27 cellular contexts compared by ENCODE assay signal in genomic region chr20:10462516-10462915, GRCh38. TPM values are rescaled to one million over a fixed set of nuclear protein-coding genes. Genes with fewer than 3 reads are reported as not detected.
DNase-seq lines count a peak whose midpoint lies in the region; FAIRE-seq and TF ChIP-seq lines count a peak whose summit lies in the region.
"Had no signal": no experiment of that assay in that cellular context is flagged by ENCODE, and none has a peak within 500 bp of the region (broad histone marks: within the 10 kb centered on the region; RNA-seq: fewer than 3 reads in every experiment).

No MANE protein-coding gene starts in this region.

- intact Hi-C loops in MCF 10A (cut with micrococcal nuclease), result loop anchor here (10.0 kb wide), 1 partner anchor 742 kb away; no protein-coding TSS in a partner anchor
- intact Hi-C loops in mammary epithelial cell (cut with micrococcal nuclease), result no loop called here

- H3K4me3 Mint-ChIP-seq in MCF 10A (ENCODE audit: unreplicated experiment), result no peak overlapping the region
- H3K4me3 Mint-ChIP-seq in astrocyte (ENCODE audit: unreplicated experiment), result no peak overlapping the region
- H3K4me3 Mint-ChIP-seq: CD4-positive, CD25-positive, alpha-beta regulatory T cell had no signal

- no peak for TF ChIP-seq CTCF in MCF 10A (IDR thresholded peaks at IDR 0.05; ENCODE audit: unreplicated experiment)
- TF ChIP-seq CTCF in mammary epithelial cell (conservative IDR thresholded peaks at IDR 0.05 in 1 of 2, IDR thresholded peaks at IDR 0.05 in 1 of 2; ENCODE audit: extremely low read depth in 1 of 2, insufficient read depth in 1 of 2, low read depth in 1 of 2, low read length in 2 of 2), result no peak
- TF ChIP-seq CTCF in astrocyte (IDR thresholded peaks at IDR 0.05; ENCODE audit: insufficient read depth, low read depth, low read length), result no peak
- TF ChIP-seq CTCF in RWPE1 (conservative IDR thresholded peaks at IDR 0.05; ENCODE audit: low read depth), result no peak

- in situ Hi-C loops in mammary epithelial cell (cut with MboI; ENCODE audit: low sequenced_read_pairs in 2 of 2), result loop anchor here (25.0 kb wide), 3 partner anchors 175 to 1075 kb away; no protein-coding TSS in a partner anchor

- no TSS peak for BruUV-seq in MCF 10A (replicated peaks; lab: Mats Ljungman, UMichigan)
- no TSS peak for BruUV-seq in mammary epithelial cell (replicated peaks; lab: Mats Ljungman, UMichigan)

- dilution Hi-C loops in mammary epithelial cell (cut with HindIII; ENCODE audit: low sequenced_read_pairs), result no loop called here

- no peaks in the 10 kb centered on the region for H3K27me3 ChIP-seq in mammary epithelial cell (ENCODE audit: insufficient read depth, low read length)
- H3K27me3 ChIP-seq in astrocyte (ENCODE audit: insufficient read depth, low read length), result no peaks in the 10 kb centered on the region

- DNase-seq in MCF 10A (ENCODE audit: unreplicated experiment) (no peak), mammary epithelial cell (no peak), HCEC 1CT (peak; percentile 29), astrocyte (ENCODE audit: low read depth) (no peak), lung microvascular endothelial cell (ENCODE audit: low read depth in 2 of 2) (peak; percentile 17 to 38), RWPE1 (ENCODE audit: low spot score) (no peak), RKO (ENCODE audit: low spot score) (no peak)
- DNase-seq in activated CD8-positive, alpha-beta memory T cell treated with anti-CD3 and anti-CD28 coated beads, Interleukin-2, amount 50 U/mL, for 4 hours, result no peak
- DNase-seq: ACHN; CD4-positive, CD25-positive, alpha-beta regulatory T cell; DMS53; GF-D8; Karpas-422; MV-4-11; NCI-H1105; NCI-H1436 treated with DMSO at 0.1 percent for 48 hours; NCI-H2029; NCI-H446 treated with DMSO at 0.1 percent for 48 hours; NCI-H526; NCI-H82; NK-92 treated with Interleukin-12 subunit alpha and Interleukin-12 subunit beta, amount 100 ng/mL, for 24 hours; PC-3; RPMI8226; SHP77 had no signal

- H3K4me1 ChIP-seq in mammary epithelial cell (ENCODE audit: insufficient read depth, low read length), result no peaks in the 10 kb centered on the region
- H3K4me1 ChIP-seq in astrocyte (ENCODE audit: insufficient read depth, low read length), result peaks cover 3% of the 10 kb centered on the region

- peaks cover 22% of the 10 kb centered on the region for H3K9me3 Mint-ChIP-seq in MCF 10A (ENCODE audit: unreplicated experiment)
- H3K9me3 Mint-ChIP-seq in astrocyte (ENCODE audit: unreplicated experiment), result peaks cover 6% of the 10 kb centered on the region

- H3K27ac ChIP-seq in mammary epithelial cell (ENCODE audit: insufficient read depth, low read depth, low read length), result no peak overlapping the region
- no peak overlapping the region for H3K27ac ChIP-seq in astrocyte (ENCODE audit: low read depth, low read length)
- H3K27ac ChIP-seq in RWPE1, result no peak overlapping the region
- H3K27ac ChIP-seq: 22Rv1 had no signal

- H3K36me3 ChIP-seq in mammary epithelial cell (ENCODE audit: insufficient read depth, low read length) (no peaks in the 10 kb centered on the region), astrocyte (ENCODE audit: insufficient read depth, low read length) (no peaks in the 10 kb centered on the region)

- H3K27me3 Mint-ChIP-seq in MCF 10A (ENCODE audit: insufficient read depth, unreplicated experiment) (no peaks in the 10 kb centered on the region), astrocyte (ENCODE audit: low read depth, unreplicated experiment) (no peaks in the 10 kb centered on the region)
- H3K27me3 Mint-ChIP-seq: CD4-positive, CD25-positive, alpha-beta regulatory T cell had no signal

- FAIRE-seq in astrocyte (lab: Jason Lieb, UNC), result peak; percentile 47
- FAIRE-seq: GM12892, H1 had no signal

- H2AFZ ChIP-seq in mammary epithelial cell (ENCODE audit: low read depth, low read length) (no peak overlapping the region), astrocyte (ENCODE audit: low read depth, low read length) (no peak overlapping the region)

- H3K4me3 ChIP-seq in mammary epithelial cell (replicated peaks in 1 of 3; ENCODE audit: insufficient read depth in 1 of 3, low read depth in 2 of 3, low read length in 3 of 3) (no peak overlapping the region), astrocyte (ENCODE audit: insufficient read depth, low read depth, low read length) (no peak overlapping the region)

- POLR2A ChIA-PET in MCF 10A (lab: Yijun Ruan, JAX) (interaction anchor here (0.6 to 1.6 kb wide), 4 partner anchors 9 to 212 kb away, joined by 3 to 5 read pairs (median 4); partner anchors contain the start of genes JAG1 and MKKS), RWPE1 (lab: Yijun Ruan, JAX; ENCODE audit: low non-redundant PET) (no interaction called here)

- no peaks in the 10 kb centered on the region for H4K20me1 ChIP-seq in mammary epithelial cell (ENCODE audit: insufficient read depth, low read length)
- no peaks in the 10 kb centered on the region for H4K20me1 ChIP-seq in astrocyte (ENCODE audit: insufficient read depth, low read length)

- H3K79me2 ChIP-seq in mammary epithelial cell (ENCODE audit: insufficient read depth, low read length) (peaks cover 29% of the 10 kb centered on the region), astrocyte (ENCODE audit: insufficient read depth, low read length) (no peaks in the 10 kb centered on the region)

- peaks cover 11% of the 10 kb centered on the region for H3K36me3 Mint-ChIP-seq in MCF 10A (ENCODE audit: insufficient read depth, unreplicated experiment)
- H3K36me3 Mint-ChIP-seq in astrocyte (ENCODE audit: low read depth, unreplicated experiment), result peaks cover 6% of the 10 kb centered on the region

- H3K4me1 Mint-ChIP-seq in MCF 10A (ENCODE audit: insufficient read depth, unreplicated experiment) (no peaks in the 10 kb centered on the region), astrocyte (ENCODE audit: low read depth, unreplicated experiment) (peaks cover 22% of the 10 kb centered on the region)

- CTCF ChIA-PET in MCF 10A (lab: Yijun Ruan, JAX) (interaction anchor here (0.9 to 2.3 kb wide), 2 partner anchors 11 to 74 kb away, joined by 3 to 10 read pairs; no protein-coding TSS in a partner anchor), mammary epithelial cell (lab: Charles Lee; ENCODE audit: low non-redundant PET) (no interaction called here), RWPE1 (lab: Yijun Ruan, JAX) (no interaction called here)

- H3K4me2 ChIP-seq in mammary epithelial cell (ENCODE audit: insufficient read depth, low read depth, low read length), result no peak overlapping the region
- H3K4me2 ChIP-seq in astrocyte (ENCODE audit: low read length), result no peak overlapping the region

- H3K9me3 ChIP-seq in mammary epithelial cell (replicated peaks; ENCODE audit: insufficient read depth, low read length) (peaks cover 4% of the 10 kb centered on the region), astrocyte (ENCODE audit: insufficient read depth, low read depth, low read length) (no peaks in the 10 kb centered on the region)

- no peak overlapping the region for H3K9ac ChIP-seq in mammary epithelial cell (ENCODE audit: insufficient read depth, low read length)
- no peak overlapping the region for H3K9ac ChIP-seq in astrocyte (ENCODE audit: low read length)

- H3K27ac Mint-ChIP-seq in MCF 10A (ENCODE audit: low read depth, unreplicated experiment) (peak overlapping the region; percentile 23), astrocyte (ENCODE audit: unreplicated experiment) (no peak overlapping the region)
- H3K27ac Mint-ChIP-seq: CD4-positive, CD25-positive, alpha-beta regulatory T cell had no signal

RNA-seq across cellular contexts. Expression of gene SLX4IP, which starts 27.4 kb away (rescaled TPM):
- total RNA-seq in MCF 10A (2022) (11.2 and 12.9 TPM in 2 replicates), mammary epithelial cell (1 to 10 TPM; 6.8 to 10.0 TPM), astrocyte (4.7 and 5.3 TPM in 2 replicates), lung microvascular endothelial cell (1.7 and 2.6 TPM in 2 replicates)
- polyA plus RNA-seq in mammary epithelial cell, result 1.9 TPM
- polyA minus RNA-seq in mammary epithelial cell, result 6.3 TPM

RNA-seq across cellular contexts. Expression of gene MKKS, which starts 28.5 kb away (rescaled TPM):
- total RNA-seq in MCF 10A (2022) (33.0 and 44.5 TPM in 2 replicates), mammary epithelial cell (10 to 100 TPM; 14.0 to 23.4 TPM), astrocyte (13.4 and 14.2 TPM in 2 replicates), lung microvascular endothelial cell (3.6 and 3.7 TPM in 2 replicates)
- polyA plus RNA-seq in mammary epithelial cell, result 12.5 TPM
- 6.5 TPM for polyA minus RNA-seq in mammary epithelial cell

Comparison
In these comparisons a context has a peak if more than half of its experiments do, and no peak if none do; other contexts are left out.
1. DNase-seq: peak in HCEC 1CT (single experiment) and lung microvascular endothelial cell (2 of 2); none in MCF 10A (single experiment), mammary epithelial cell (single experiment), astrocyte (single experiment), activated CD8-positive, alpha-beta memory T cell treated with anti-CD3 and anti-CD28 coated beads, Interleukin-2, amount 50 U/mL, for 4 hours (single experiment), RWPE1 (single experiment) and RKO (single experiment).